9 cellular contexts compared by ENCODE assay signal in the genomic region with DNA sequence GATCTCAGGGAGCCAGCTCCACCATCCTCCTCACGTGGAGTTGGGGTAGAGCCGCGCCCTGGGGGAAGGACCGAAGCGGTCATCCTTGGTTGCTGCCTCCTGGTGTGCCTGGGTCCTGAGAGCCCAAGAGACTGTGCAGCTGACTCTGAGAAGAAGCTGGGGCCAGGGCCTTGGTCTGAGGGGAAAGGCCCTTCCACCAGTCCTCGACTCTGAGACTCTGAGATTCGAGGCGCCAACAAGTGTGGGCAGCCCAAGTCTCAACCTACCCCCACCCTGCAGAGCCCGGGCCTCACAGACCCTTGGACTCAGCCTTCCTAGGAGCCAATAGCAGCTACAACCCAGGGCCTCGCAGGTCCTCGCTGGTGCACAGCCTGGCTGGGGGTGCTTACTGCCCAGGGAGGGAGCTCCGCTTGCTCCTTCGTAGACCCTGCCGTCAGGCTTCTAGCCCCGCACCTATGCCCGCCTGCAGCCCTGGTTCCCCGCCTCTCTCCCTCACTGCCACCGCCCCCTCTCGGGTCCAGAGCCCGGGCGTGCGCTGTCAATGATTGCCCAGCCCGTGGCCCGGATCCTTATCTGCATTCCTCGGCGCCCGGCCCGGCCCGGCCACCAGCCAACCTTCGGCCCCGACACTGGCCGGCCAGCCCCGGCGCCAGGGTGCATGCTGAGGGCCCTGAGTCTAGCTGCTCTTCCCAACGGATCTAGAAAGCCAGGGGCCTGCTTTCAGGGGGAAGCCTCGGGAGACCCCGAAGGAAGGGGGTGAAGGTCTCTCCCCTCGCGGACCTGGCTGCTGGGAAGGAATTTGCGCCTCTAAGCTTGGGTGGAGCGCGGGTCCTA. TPM values are rescaled to one million over a fixed set of nuclear protein-coding genes. Genes with fewer than 3 reads are reported as not detected.
DNase-seq lines count a peak whose midpoint lies in the region; ATAC-seq lines count a peak whose summit lies in the region.
"Had no signal": no experiment of that assay in that cellular context is flagged by ENCODE, and none has a peak within 500 bp of the region (broad histone marks: within the 10 kb centered on the region; RNA-seq: fewer than 3 reads in every experiment).

No MANE protein-coding gene starts in this region.

- no peaks in the 10 kb centered on the region for H3K9me3 Mint-ChIP-seq in activated CD4-positive, alpha-beta T cell treated with anti-CD3 and anti-CD28 coated beads for 36 hours (ENCODE audit: low read depth)
- no peaks in the 10 kb centered on the region for H3K9me3 Mint-ChIP-seq in activated T-cell treated with anti-CD3 and anti-CD28 coated beads, Interleukin-2, amount 50 U/mL, for 4 hours
- H3K9me3 Mint-ChIP-seq in stimulated activated naive CD8-positive, alpha-beta T cell treated with anti-CD3 and anti-CD28 coated beads, Interleukin-15, amount 100 ng/mL, for 72 hours: no peaks in the 10 kb centered on the region
- H3K9me3 Mint-ChIP-seq in activated CD4-positive, alpha-beta memory T cell treated with anti-CD3 and anti-CD28 coated beads, Interleukin-2, amount 10 ng/mL, durations not matched to agents 7 days and 5 days: no peaks in the 10 kb centered on the region

- CTCF ChIA-PET in activated CD4-positive, alpha-beta T cell treated with anti-CD3 and anti-CD28 coated beads for 36 hours (lab: Charles Lee): interaction anchor here (0.6 to 8.9 kb wide), 27 partner anchors 10 to 998 kb away, joined by 3 to 125 read pairs (median 4); partner anchors contain the start of gene CFAP65
- CTCF ChIA-PET in activated CD4-positive, alpha-beta memory T cell treated with anti-CD3 and anti-CD28 coated beads, Interleukin-2, amount 10 ng/mL, durations not matched to agents 7 days and 5 days (lab: Charles Lee): interaction anchor here (0.5 to 8.3 kb wide), 33 partner anchors 9 to 241 kb away, joined by 3 to 115 read pairs (median 5); partner anchors contain the start of genes CFAP65 and ZFAND2B

- POLR2A ChIA-PET in activated CD4-positive, alpha-beta T cell treated with anti-CD3 and anti-CD28 coated beads for 36 hours (lab: Charles Lee): no interaction called here
- POLR2A ChIA-PET in activated CD4-positive, alpha-beta memory T cell treated with anti-CD3 and anti-CD28 coated beads, Interleukin-2, amount 10 ng/mL, durations not matched to agents 7 days and 5 days (lab: Charles Lee): interaction anchor here (1.4 to 1.6 kb wide), 2 partner anchors 22 to 90 kb away, joined by 4 read pairs; no protein-coding TSS in a partner anchor

- H3K27me3 Mint-ChIP-seq in activated CD4-positive, alpha-beta T cell treated with anti-CD3 and anti-CD28 coated beads for 36 hours: peaks cover 61% of the 10 kb centered on the region
- peaks cover 72% of the 10 kb centered on the region for H3K27me3 Mint-ChIP-seq in activated T-cell treated with anti-CD3 and anti-CD28 coated beads, Interleukin-2, amount 50 U/mL, for 4 hours (ENCODE audit: low read depth)
- peaks cover 95% of the 10 kb centered on the region for H3K27me3 Mint-ChIP-seq in stimulated activated naive CD8-positive, alpha-beta T cell treated with anti-CD3 and anti-CD28 coated beads, Interleukin-15, amount 100 ng/mL, for 72 hours
- H3K27me3 Mint-ChIP-seq in activated CD4-positive, alpha-beta memory T cell treated with anti-CD3 and anti-CD28 coated beads, Interleukin-2, amount 10 ng/mL, durations not matched to agents 7 days and 5 days: peaks cover 70% of the 10 kb centered on the region

- H3K27ac Mint-ChIP-seq in activated CD4-positive, alpha-beta T cell treated with anti-CD3 and anti-CD28 coated beads for 36 hours: no peak overlapping the region
- H3K27ac Mint-ChIP-seq in stimulated activated naive CD8-positive, alpha-beta T cell treated with anti-CD3 and anti-CD28 coated beads, Interleukin-15, amount 100 ng/mL, for 72 hours: no peak overlapping the region
- H3K27ac Mint-ChIP-seq in activated CD4-positive, alpha-beta memory T cell treated with anti-CD3 and anti-CD28 coated beads, Interleukin-2, amount 10 ng/mL, durations not matched to agents 7 days and 5 days: no peak overlapping the region

- H3K36me3 Mint-ChIP-seq in activated CD4-positive, alpha-beta T cell treated with anti-CD3 and anti-CD28 coated beads for 36 hours (ENCODE audit: low read depth): no peaks in the 10 kb centered on the region
- H3K36me3 Mint-ChIP-seq in activated T-cell treated with anti-CD3 and anti-CD28 coated beads, Interleukin-2, amount 50 U/mL, for 4 hours (ENCODE audit: insufficient read depth): no peaks in the 10 kb centered on the region
- no peaks in the 10 kb centered on the region for H3K36me3 Mint-ChIP-seq in activated CD4-positive, alpha-beta memory T cell treated with anti-CD3 and anti-CD28 coated beads, Interleukin-2, amount 10 ng/mL, durations not matched to agents 7 days and 5 days (ENCODE audit: low read depth)

- intact Hi-C loops in activated CD4-positive, alpha-beta T cell treated with anti-CD3 and anti-CD28 coated beads for 36 hours (cut with DNase I, micrococcal nuclease): loop anchor here (1.0 to 5.0 kb wide), 9 partner anchors 29 to 294 kb away; no protein-coding TSS in a partner anchor

- H3K4me3 Mint-ChIP-seq in activated CD4-positive, alpha-beta T cell treated with anti-CD3 and anti-CD28 coated beads for 36 hours: no peak overlapping the region
- H3K4me3 Mint-ChIP-seq in activated T-cell treated with anti-CD3 and anti-CD28 coated beads, Interleukin-2, amount 50 U/mL, for 4 hours: peak overlapping the region; percentile 29
- H3K4me3 Mint-ChIP-seq in stimulated activated naive CD8-positive, alpha-beta T cell treated with anti-CD3 and anti-CD28 coated beads, Interleukin-15, amount 100 ng/mL, for 72 hours: peak overlapping the region; percentile 67 to 85
- no peak overlapping the region for H3K4me3 Mint-ChIP-seq in activated CD4-positive, alpha-beta memory T cell treated with anti-CD3 and anti-CD28 coated beads, Interleukin-2, amount 10 ng/mL, durations not matched to agents 7 days and 5 days

- peak; percentile 17 for DNase-seq in activated CD4-positive, alpha-beta T cell treated with anti-CD3 and anti-CD28 coated beads for 36 hours
- no peak for DNase-seq in activated CD4-positive, alpha-beta T cell treated with anti-CD3 and anti-CD28 coated beads for 4 hours
- no peak for DNase-seq in activated T-cell treated with anti-CD3 and anti-CD28 coated beads, Interleukin-2, amount 50 U/mL, for 4 hours
- DNase-seq in kidney tubule cell (ENCODE audit: low spot score) (peak; percentile 52), OCI-M2 (lab: John Stamatoyannopoulos, UW; ENCODE audit: unreplicated experiment) (no peak), DMS114 treated with DMSO at 0.1 percent for 48 hours (lab: John Stamatoyannopoulos, UW; ENCODE audit: unreplicated experiment) (no peak)
- DNase-seq in stimulated activated naive CD8-positive, alpha-beta T cell treated with anti-CD3 and anti-CD28 coated beads, Interleukin-15, amount 100 ng/mL, for 72 hours: peak in 1 of 2 donors; percentile 14
- DNase-seq in activated CD4-positive, alpha-beta memory T cell treated with anti-CD3 and anti-CD28 coated beads, Interleukin-2, amount 10 ng/mL, durations not matched to agents 7 days and 5 days: no peak
- DNase-seq: foreskin melanocyte had no signal

- peaks cover 19% of the 10 kb centered on the region for H3K4me1 Mint-ChIP-seq in activated CD4-positive, alpha-beta T cell treated with anti-CD3 and anti-CD28 coated beads for 36 hours
- peaks cover 28% of the 10 kb centered on the region for H3K4me1 Mint-ChIP-seq in activated T-cell treated with anti-CD3 and anti-CD28 coated beads, Interleukin-2, amount 50 U/mL, for 4 hours (ENCODE audit: low read depth)
- peaks cover 30% of the 10 kb centered on the region for H3K4me1 Mint-ChIP-seq in stimulated activated naive CD8-positive, alpha-beta T cell treated with anti-CD3 and anti-CD28 coated beads, Interleukin-15, amount 100 ng/mL, for 72 hours
- peaks cover 18% of the 10 kb centered on the region for H3K4me1 Mint-ChIP-seq in activated CD4-positive, alpha-beta memory T cell treated with anti-CD3 and anti-CD28 coated beads, Interleukin-2, amount 10 ng/mL, durations not matched to agents 7 days and 5 days

- ATAC-seq in activated CD4-positive, alpha-beta T cell treated with anti-CD3 and anti-CD28 coated beads for 36 hours: no peak
- ATAC-seq in activated T-cell treated with anti-CD3 and anti-CD28 coated beads, Interleukin-2, amount 50 U/mL, for 4 hours: no peak
- peak; percentile 3 for ATAC-seq in stimulated activated naive CD8-positive, alpha-beta T cell treated with anti-CD3 and anti-CD28 coated beads, Interleukin-15, amount 100 ng/mL, for 72 hours

RNA-seq across cellular contexts. Expression of gene IHH, which starts 2.0 kb away (rescaled TPM):
- total RNA-seq in activated CD4-positive, alpha-beta T cell treated with anti-CD3 and anti-CD28 coated beads for 36 hours: under 1 TPM in 1 of 2 experiments, not detected in 1; 0.12 TPM
- under 1 TPM in 1 of 3 donors, not detected in 2; 0.28 TPM for total RNA-seq in activated T-cell treated with anti-CD3 and anti-CD28 coated beads, Interleukin-2, amount 50 U/mL, for 4 hours
- not detected for total RNA-seq in activated CD4-positive, alpha-beta memory T cell treated with anti-CD3 and anti-CD28 coated beads, Interleukin-2, amount 10 ng/mL, durations not matched to agents 7 days and 5 days

RNA-seq across cellular contexts. Expression of gene CFAP65, which starts 17.4 kb away (rescaled TPM):
- total RNA-seq in activated CD4-positive, alpha-beta T cell treated with anti-CD3 and anti-CD28 coated beads for 36 hours: not detected
- not detected for total RNA-seq in activated T-cell treated with anti-CD3 and anti-CD28 coated beads, Interleukin-2, amount 50 U/mL, for 4 hours
- not detected for total RNA-seq in activated CD4-positive, alpha-beta memory T cell treated with anti-CD3 and anti-CD28 coated beads, Interleukin-2, amount 10 ng/mL, durations not matched to agents 7 days and 5 days

Comparison
In these comparisons a context has a peak if more than half of its experiments do, and no peak if none do; other contexts are left out.
1. DNase-seq: peak in activated CD4-positive, alpha-beta T cell treated with anti-CD3 and anti-CD28 coated beads for 36 hours (single experiment) and kidney tubule cell (single experiment); none in activated CD4-positive, alpha-beta T cell treated with anti-CD3 and anti-CD28 coated beads for 4 hours (0 of 2), activated T-cell treated with anti-CD3 and anti-CD28 coated beads, Interleukin-2, amount 50 U/mL, for 4 hours (single experiment), OCI-M2 (single experiment), activated CD4-positive, alpha-beta memory T cell treated with anti-CD3 and anti-CD28 coated beads, Interleukin-2, amount 10 ng/mL, durations not matched to agents 7 days and 5 days (single experiment) and DMS114 treated with DMSO at 0.1 percent for 48 hours (single experiment).
2. H3K4me3 Mint-ChIP-seq: peak in activated T-cell treated with anti-CD3 and anti-CD28 coated beads, Interleukin-2, amount 50 U/mL, for 4 hours (single experiment) and stimulated activated naive CD8-positive, alpha-beta T cell treated with anti-CD3 and anti-CD28 coated beads, Interleukin-15, amount 100 ng/mL, for 72 hours (2 of 2); none in activated CD4-positive, alpha-beta T cell treated with anti-CD3 and anti-CD28 coated beads for 36 hours (single experiment) and activated CD4-positive, alpha-beta memory T cell treated with anti-CD3 and anti-CD28 coated beads, Interleukin-2, amount 10 ng/mL, durations not matched to agents 7 days and 5 days (single experiment).